Comparison of ENCODE assay signal across 25 cellular contexts in the genomic region with DNA sequence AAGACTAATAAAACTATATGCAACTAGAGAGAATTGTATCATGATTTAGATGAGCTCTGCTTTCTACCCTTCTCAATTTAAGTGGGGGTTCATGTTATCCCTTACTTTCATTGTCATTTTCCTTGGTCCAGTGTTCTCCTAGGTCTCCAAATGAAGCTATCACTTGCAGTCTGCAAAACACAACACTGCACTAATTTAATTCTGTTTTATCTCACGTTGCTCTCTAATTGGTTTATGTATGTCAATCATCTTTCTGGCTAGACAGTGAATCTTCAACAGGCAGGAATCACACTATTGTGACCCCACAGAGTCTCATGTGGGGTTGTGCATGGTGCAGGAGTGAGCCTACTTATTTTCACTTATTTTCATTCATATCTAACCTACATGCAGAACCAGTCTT.
"Had no signal": no experiment of that assay in that cellular context is flagged by ENCODE, and none has a peak within 500 bp of the region (broad histone marks: within the 10 kb centered on the region; RNA-seq: fewer than 3 reads in every experiment).

No MANE protein-coding gene starts in this region.

- H3K9me3 ChIP-seq: MG63, Peyer's patch, SJCRH30 had no signal

- H3K4me1 ChIP-seq: Peyer's patch, SJCRH30 had no signal

- H3K27me3 ChIP-seq: MG63, Peyer's patch, SJCRH30 had no signal

- H3K4me3 ChIP-seq: MG63, Peyer's patch, SJCRH30 had no signal

- DNase-seq: IMR-90, Karpas-422, KG1, MG63, NCI-H1092, NCI-H1105 treated with DMSO at 0.1 percent for 48 hours, NCI-H1417 treated with DMSO at 0.1 percent for 48 hours, NCI-H146, NCI-H1694 treated with DMSO at 0.1 percent for 48 hours, NCI-H1930, NCI-H2081, NCI-H2107, NCI-H2171, NCI-H226, NCI-H446, NCI-H510A, NCI-H524 treated with DMSO at 0.1 percent for 48 hours, NCI-H69, NCI-H774, PC-3, Peyer's patch, SHP77 treated with DMSO at 0.1 percent for 48 hours, SJCRH30 had no signal

- ATAC-seq: HepG2, PC-3, Right ventricle myocardium inferior had no signal

- H3K27ac ChIP-seq: Peyer's patch, SJCRH30 had no signal

- H3K36me3 ChIP-seq: MG63, Peyer's patch, SJCRH30 had no signal
